In genomic region chr6:30687659-30688431, GRCh38 we compare ENCODE assay signal across 6 cellular contexts. TPM values are rescaled to one million over a fixed set of nuclear protein-coding genes. Genes with fewer than 3 reads are reported as not detected.
DNase-seq lines count a peak whose midpoint lies in the region.

No MANE protein-coding gene starts in this region.

- H3K4me1 ChIP-seq in SJCRH30 (peaks cover 30% of the 10 kb centered on the region; the same call in 1 of the 2 replicates), urinary bladder (ENCODE audit: insufficient read depth) (no peaks in the 10 kb centered on the region)

- peak overlapping the region; percentile 83 for H3K4me3 ChIP-seq in SJCRH30
- H3K4me3 ChIP-seq in iPS-11a (ENCODE audit: low read depth, low read length), result peak overlapping the region; percentile 78
- peak overlapping the region; percentile 67 for H3K4me3 ChIP-seq in urinary bladder (ENCODE audit: low read depth, low read length)

- no peaks in the 10 kb centered on the region for H3K27me3 ChIP-seq in SJCRH30

- H3K36me3 ChIP-seq in SJCRH30 (no peaks in the 10 kb centered on the region; the same call in none of the 2 replicates), urinary bladder (ENCODE audit: insufficient read depth) (no peaks in the 10 kb centered on the region)

- WGBS in urinary bladder, result 9% methylated on average over 22 of the region's 22 CpGs

- peak overlapping the region; percentile 96 for H3K27ac ChIP-seq in SJCRH30
- peak overlapping the region; percentile 98 for H3K27ac ChIP-seq in urinary bladder (ENCODE audit: low read depth)

- DNase-seq in COR-L47 (lab: John Stamatoyannopoulos, UW), result peak; percentile 14
- DNase-seq in SJCRH30, result peak in 1 of 2 experiments; percentile 38
- no peak for DNase-seq in NCI-H69 (lab: John Stamatoyannopoulos, UW)
- DNase-seq in germinal center (ENCODE audit: low spot score), result no peak

- H3K9me3 ChIP-seq in SJCRH30 (replicated peaks), result no peaks in the 10 kb centered on the region

RNA-seq across cellular contexts. Expression of gene PPP1R18, which starts 1.4 kb away (rescaled TPM):
- total RNA-seq in SJCRH30 (2014; rRNA removed; shearing (Covaris generic)), result 39.4 and 44.3 TPM in 2 replicates
- 32.7 TPM for total RNA-seq in urinary bladder
- polyA plus RNA-seq in urinary bladder, result 81.9 TPM

RNA-seq across cellular contexts. Expression of gene NRM, which starts 2.9 kb away (rescaled TPM):
- 25.0 and 29.6 TPM in 2 replicates for total RNA-seq in SJCRH30 (2014; rRNA removed; shearing (Covaris generic))
- total RNA-seq in urinary bladder, result 7.0 TPM
- polyA plus RNA-seq in urinary bladder, result 20.3 TPM

RNA-seq across cellular contexts. Expression of gene DHX16, which starts 15.0 kb away (rescaled TPM):
- total RNA-seq in SJCRH30 (2014; rRNA removed; shearing (Covaris generic)), result 26.5 and 29.0 TPM in 2 replicates
- total RNA-seq in urinary bladder, result 16.8 TPM
- polyA plus RNA-seq in urinary bladder, result 29.5 TPM

RNA-seq across cellular contexts. Expression of gene MDC1, which starts 29.2 kb away (rescaled TPM):
- total RNA-seq in SJCRH30 (2014; rRNA removed; shearing (Covaris generic)), result 24.6 and 25.0 TPM in 2 replicates
- 9.8 TPM for total RNA-seq in urinary bladder
- polyA plus RNA-seq in urinary bladder, result 18.3 TPM

RNA-seq across cellular contexts. Expression of gene TUBB, which starts 32.3 kb away (rescaled TPM):
- total RNA-seq in SJCRH30 (2014; rRNA removed; shearing (Covaris generic)), result 1,652 and 1,704 TPM in 2 replicates
- 376 TPM for total RNA-seq in urinary bladder
- polyA plus RNA-seq in urinary bladder, result 332 TPM
